Comparison of ENCODE assay signal across 8 cellular contexts in the genomic region with DNA sequence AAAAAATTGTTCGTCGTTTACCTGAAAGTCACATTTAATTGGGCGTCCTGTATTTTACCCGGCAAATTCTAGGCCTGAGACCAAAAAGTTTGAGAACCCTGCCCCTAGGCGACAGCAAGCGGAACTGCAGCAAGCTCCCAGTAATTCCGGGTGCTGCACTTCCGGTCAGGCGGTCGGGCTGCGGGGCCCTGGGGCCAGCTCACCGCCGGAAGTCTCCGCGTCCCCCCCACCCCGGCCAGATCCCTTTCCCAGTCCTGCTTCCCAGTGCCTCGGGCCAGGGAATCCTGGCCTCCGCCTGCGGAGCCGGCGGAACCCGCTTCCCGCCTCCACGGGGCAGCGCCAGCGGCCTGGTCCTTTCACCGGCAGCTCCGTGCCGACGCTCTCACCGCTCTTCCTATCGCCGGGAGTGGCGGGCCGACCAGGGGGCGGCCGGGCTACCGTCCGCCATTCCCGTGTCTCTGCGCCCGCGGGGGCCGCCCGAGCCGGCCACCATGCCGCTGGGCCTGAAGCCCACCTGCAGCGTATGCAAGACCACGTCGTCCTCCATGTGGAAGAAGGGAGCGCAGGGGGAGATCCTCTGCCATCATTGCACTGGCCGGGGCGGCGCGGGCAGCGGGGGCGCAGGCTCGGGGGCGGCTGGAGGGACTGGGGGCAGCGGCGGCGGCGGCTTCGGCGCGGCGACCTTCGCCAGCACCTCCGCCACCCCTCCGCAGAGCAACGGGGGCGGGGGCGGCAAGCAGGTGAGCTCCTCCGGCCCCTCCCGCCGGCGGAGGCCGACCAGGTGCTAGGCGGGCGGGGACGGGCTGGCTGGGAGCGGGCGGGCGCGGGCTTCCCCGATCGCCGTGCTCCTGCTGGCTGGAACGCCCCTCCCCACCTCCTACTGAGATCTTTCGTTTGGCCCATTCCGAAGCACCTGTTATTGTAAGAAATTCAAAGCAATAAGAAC. TPM values are rescaled to one million over a fixed set of nuclear protein-coding genes. Genes with fewer than 3 reads are reported as not detected.
A peak's percentile ranks its signal among the peaks of the same experiment; 100 is the strongest.
DNase-seq lines count a peak whose midpoint lies in the region; ATAC-seq and TF ChIP-seq lines count a peak whose summit lies in the region.

A gene with protein sequence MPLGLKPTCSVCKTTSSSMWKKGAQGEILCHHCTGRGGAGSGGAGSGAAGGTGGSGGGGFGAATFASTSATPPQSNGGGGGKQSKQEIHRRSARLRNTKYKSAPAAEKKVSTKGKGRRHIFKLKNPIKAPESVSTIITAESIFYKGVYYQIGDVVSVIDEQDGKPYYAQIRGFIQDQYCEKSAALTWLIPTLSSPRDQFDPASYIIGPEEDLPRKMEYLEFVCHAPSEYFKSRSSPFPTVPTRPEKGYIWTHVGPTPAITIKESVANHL (plus strand): TSS at position 244 of the 946 bp plus-strand sequence. CDS start 248 bp downstream, at position 492.

- peak; percentile 91 for ATAC-seq in GM19324 (IDR thresholded peaks at IDR 0.05; ENCODE audit: low FRiP score, unreplicated experiment)
- peak; percentile 80 for ATAC-seq in HG03469 (IDR thresholded peaks at IDR 0.05; ENCODE audit: unreplicated experiment)

- peak; percentile 86 for DNase-seq in CD14-positive monocyte (ENCODE audit: low spot score)
- DNase-seq in NCI-H526 (lab: John Stamatoyannopoulos, UW) = peak; percentile 93 to 98
- DNase-seq in activated CD4-positive, alpha-beta T cell treated with anti-CD3 and anti-CD28 coated beads, Interleukin-2, amount 10 ng/mL, durations not matched to agents 7 days and 5 days = peak; percentile 88
- peak; percentile 13 for DNase-seq in cortex of kidney (lab: John Stamatoyannopoulos, UW)
- peak; percentile 97 for DNase-seq in left kidney (ENCODE audit: low read depth, low spot score)
- DNase-seq in stimulated activated CD4-positive, alpha-beta T cell treated with anti-CD3 and anti-CD28 coated beads, Interleukin-2, amount 100 ng/mL, for 24 hours = peak; percentile 80 to 83

- peaks cover 3 to 6% (median 5%) of the 10 kb centered on the region in 7 donors for H3K9me3 Mint-ChIP-seq in CD14-positive monocyte
- no peaks in the 10 kb centered on the region for H3K9me3 Mint-ChIP-seq in activated CD4-positive, alpha-beta T cell treated with anti-CD3 and anti-CD28 coated beads, Interleukin-2, amount 10 ng/mL, durations not matched to agents 7 days and 5 days

- POLR2A ChIA-PET in activated CD4-positive, alpha-beta T cell treated with anti-CD3 and anti-CD28 coated beads, Interleukin-2, amount 10 ng/mL, durations not matched to agents 7 days and 5 days (lab: Charles Lee) = interaction anchor here (0.9 to 1.1 kb wide), 2 partner anchors 25 to 202 kb away, joined by 3 to 6 read pairs; a partner anchor contains a TSS

- peaks cover 9% of the 10 kb centered on the region for H3K4me1 Mint-ChIP-seq in CD14-positive monocyte
- peaks cover 17% of the 10 kb centered on the region for H3K4me1 Mint-ChIP-seq in activated CD4-positive, alpha-beta T cell treated with anti-CD3 and anti-CD28 coated beads, Interleukin-2, amount 10 ng/mL, durations not matched to agents 7 days and 5 days

- intact Hi-C loops in CD14-positive monocyte (cut with micrococcal nuclease) = loop anchor here (5.0 to 10.0 kb wide), 4 partner anchors 80 to 313 kb away; a partner anchor contains a TSS

- H3K27ac Mint-ChIP-seq in CD14-positive monocyte = peak within 1 kb of the TSS; percentile 91 to 98 (median 97)
- H3K27ac Mint-ChIP-seq in activated CD4-positive, alpha-beta T cell treated with anti-CD3 and anti-CD28 coated beads, Interleukin-2, amount 10 ng/mL, durations not matched to agents 7 days and 5 days = peak within 1 kb of the TSS; percentile 97

- H3K27me3 Mint-ChIP-seq in CD14-positive monocyte (ENCODE audit: low read depth in 3 of 3) = no peaks in the 10 kb centered on the region
- H3K27me3 Mint-ChIP-seq in activated CD4-positive, alpha-beta T cell treated with anti-CD3 and anti-CD28 coated beads, Interleukin-2, amount 10 ng/mL, durations not matched to agents 7 days and 5 days = no peaks in the 10 kb centered on the region

- peaks cover 26 to 29% of the 10 kb centered on the region in 2 donors for H3K36me3 Mint-ChIP-seq in CD14-positive monocyte
- H3K36me3 Mint-ChIP-seq in activated CD4-positive, alpha-beta T cell treated with anti-CD3 and anti-CD28 coated beads, Interleukin-2, amount 10 ng/mL, durations not matched to agents 7 days and 5 days (ENCODE audit: low read depth) = peaks cover 8% of the 10 kb centered on the region

- CTCF ChIA-PET in activated CD4-positive, alpha-beta T cell treated with anti-CD3 and anti-CD28 coated beads, Interleukin-2, amount 10 ng/mL, durations not matched to agents 7 days and 5 days (lab: Charles Lee) = interaction anchor here (0.6 to 4.1 kb wide), 32 partner anchors 10 to 1357 kb away, joined by 3 to 49 read pairs (median 4); a partner anchor contains a TSS

- TF ChIP-seq CTCF in CD14-positive monocyte (IDR thresholded peaks at IDR 0.05) = peak; percentile 93

- H3K4me3 Mint-ChIP-seq in CD14-positive monocyte = peak within 1 kb of the TSS; percentile 91 to 95
- H3K4me3 Mint-ChIP-seq in activated CD4-positive, alpha-beta T cell treated with anti-CD3 and anti-CD28 coated beads, Interleukin-2, amount 10 ng/mL, durations not matched to agents 7 days and 5 days = peak within 1 kb of the TSS; percentile 84

RNA-seq across cellular contexts. Expression of the gene that starts here (rescaled TPM):
- 1 to 10 TPM; 6.6 to 7.6 TPM for polyA plus RNA-seq in CD14-positive monocyte
- total RNA-seq in activated CD4-positive, alpha-beta T cell treated with anti-CD3 and anti-CD28 coated beads, Interleukin-2, amount 10 ng/mL, durations not matched to agents 7 days and 5 days = 10 to 100 TPM; 13.8 to 14.3 TPM

Comparison
In these comparisons a context has a peak if more than half of its experiments do, and no peak if none do; other contexts are left out.
1. Peak in every context shown above with its lines: DNase-seq and ATAC-seq.
2. DNase-seq: peak in every context shown above with its lines; median percentile 97 in left kidney; 96 in NCI-H526; 88 in activated CD4-positive, alpha-beta T cell treated with anti-CD3 and anti-CD28 coated beads, Interleukin-2, amount 10 ng/mL, durations not matched to agents 7 days and 5 days; 86 in CD14-positive monocyte; 82 in stimulated activated CD4-positive, alpha-beta T cell treated with anti-CD3 and anti-CD28 coated beads, Interleukin-2, amount 100 ng/mL, for 24 hours; 13 in cortex of kidney.